Comparison of ENCODE assay signal across 21 cellular contexts in genomic region chr1:118028267-118028666, GRCh38.
DNase-seq lines count a peak whose midpoint lies in the region; ATAC-seq and TF ChIP-seq lines count a peak whose summit lies in the region.
"Had no signal": no experiment of that assay in that cellular context is flagged by ENCODE, and none has a peak within 500 bp of the region (broad histone marks: within the 10 kb centered on the region; RNA-seq: fewer than 3 reads in every experiment).

No MANE protein-coding gene starts in this region.

- H4K20me1 ChIP-seq in PC-3 (ENCODE audit: low read length): no peaks in the 10 kb centered on the region

- DNase-seq in PC-3: peak; percentile 5
- peak; percentile 43 for DNase-seq in epithelial cell of esophagus (ENCODE audit: low read depth)
- peak; percentile 49 for DNase-seq in ureter (ENCODE audit: low spot score)
- DNase-seq in Ammon's horn (ENCODE audit: low spot score): no peak
- no peak for DNase-seq in head of caudate nucleus
- no peak for DNase-seq in WERI-Rb-1
- DNase-seq: 8988T; ACHN; AML-193; C1 segment of cervical spinal cord; Calu3; CD4-positive, alpha-beta memory T cell; COR-L47; DMS53; DMS79 treated with DMSO at 0.1 percent for 48 hours; GF-D8; H9 had no signal

- H3F3A ChIP-seq in PC-3 (ENCODE audit: low read length, unreplicated experiment): no peaks in the 10 kb centered on the region

- peaks cover 44% of the 10 kb centered on the region for H3K27me3 ChIP-seq in PC-3 (ENCODE audit: low read length)
- no peaks in the 10 kb centered on the region for H3K27me3 ChIP-seq in WERI-Rb-1 (ENCODE audit: insufficient read depth, low read depth, severe bottlenecking)

- TF ChIP-seq CTCF in PC-3 (conservative IDR thresholded peaks at IDR 0.05; ENCODE audit: low read depth, low read length) (no peak), epithelial cell of esophagus (IDR thresholded peaks at IDR 0.05; ENCODE audit: insufficient read depth, low read depth, low read length, missing control alignments) (no peak), WERI-Rb-1 (IDR thresholded peaks at IDR 0.05; ENCODE audit: low read depth, low read length) (no peak)

- no peaks in the 10 kb centered on the region for H3K9me3 ChIP-seq in PC-3 (ENCODE audit: low read length)
- H3K9me3 ChIP-seq in WERI-Rb-1 (ENCODE audit: severe bottlenecking): no peaks in the 10 kb centered on the region
- H3K9me3 ChIP-seq: A549 had no signal

- no peak for ATAC-seq in PC-3
- ATAC-seq in esophagus mucosa: peak; percentile 94
- ATAC-seq: A549, GM23338, HCT116 had no signal

- H2AFZ ChIP-seq in PC-3 (ENCODE audit: low read length): no peak overlapping the region
- H2AFZ ChIP-seq: GM23338 had no signal

- H3K27ac ChIP-seq in PC-3 (ENCODE audit: low read length): no peak overlapping the region
- H3K27ac ChIP-seq in WERI-Rb-1: no peak overlapping the region
- H3K27ac ChIP-seq: A549 had no signal

- H3K4me2 ChIP-seq in PC-3 (ENCODE audit: low read length): no peak overlapping the region
- H3K4me2 ChIP-seq: A549, GM23338 had no signal

- intact Hi-C loops in PC-3 (cut with micrococcal nuclease): no loop called here
- intact Hi-C loops in head of caudate nucleus (cut with DNase I): no loop called here

- POLR2A ChIA-PET in PC-3 (lab: Charles Lee; ENCODE audit: unreplicated experiment): no interaction called here

- H3K36me3 ChIP-seq in PC-3 (ENCODE audit: low read depth, low read length) (no peaks in the 10 kb centered on the region), WERI-Rb-1 (no peaks in the 10 kb centered on the region)

- H3K9me2 ChIP-seq in PC-3 (replicated peaks; ENCODE audit: low read length): no peaks in the 10 kb centered on the region

- H3K4me3 ChIP-seq in PC-3 (ENCODE audit: low read length) (no peak overlapping the region), epithelial cell of esophagus (ENCODE audit: low read length) (no peak overlapping the region), WERI-Rb-1 (ENCODE audit: low read depth, low read length) (no peak overlapping the region)
- H3K4me3 ChIP-seq: A549, GM23338 had no signal

- H3K9ac ChIP-seq in PC-3 (ENCODE audit: low read length): no peak overlapping the region

- no peaks in the 10 kb centered on the region for H3K79me2 ChIP-seq in PC-3 (ENCODE audit: low read length)

- no peaks in the 10 kb centered on the region for H3K4me1 ChIP-seq in PC-3 (ENCODE audit: insufficient read depth, low read length)
- H3K4me1 ChIP-seq: A549 had no signal

- BruUV-seq in PC-3 (replicated peaks; lab: Mats Ljungman, UMichigan): no TSS peak

- CTCF ChIA-PET in PC-3 (lab: Charles Lee): no interaction called here

Comparison
In these comparisons a context has a peak if more than half of its experiments do, and no peak if none do; other contexts are left out.
1. DNase-seq: peak in PC-3 (single experiment), epithelial cell of esophagus (single experiment) and ureter (single experiment); none in Ammon's horn (single experiment), head of caudate nucleus (0 of 42) and WERI-Rb-1 (single experiment).